22 cellular contexts compared by ENCODE assay signal in the genomic region with DNA sequence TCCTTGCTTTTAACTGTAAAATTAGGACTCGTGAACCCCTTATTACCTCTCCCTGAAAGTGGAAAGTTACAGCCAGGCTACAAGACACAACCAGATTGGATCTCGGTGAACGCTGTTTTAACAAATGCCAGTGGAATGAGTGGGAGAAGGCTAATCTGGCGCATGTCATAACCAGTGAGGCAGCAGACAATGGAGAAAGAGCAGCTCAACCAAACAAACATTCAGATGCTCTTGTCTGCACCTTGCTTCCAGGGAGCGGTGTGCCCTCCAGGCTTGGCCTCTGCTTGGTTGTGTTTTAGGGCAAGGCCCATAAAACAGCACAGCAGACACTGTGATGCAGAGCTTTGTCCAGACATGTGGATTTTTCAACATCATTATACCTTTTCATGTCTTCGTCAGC. TPM values are rescaled to one million over a fixed set of nuclear protein-coding genes. Genes with fewer than 3 reads are reported as not detected.
DNase-seq lines count a peak whose midpoint lies in the region; ATAC-seq and TF ChIP-seq lines count a peak whose summit lies in the region.
"Had no signal": no experiment of that assay in that cellular context is flagged by ENCODE, and none has a peak within 500 bp of the region (broad histone marks: within the 10 kb centered on the region; RNA-seq: fewer than 3 reads in every experiment).

No MANE protein-coding gene starts in this region.

- 93 to 94% methylated on average over 6 of the region's 6 CpGs for WGBS in upper lobe of left lung, 2 donors

- peak; percentile 47 for DNase-seq in BE2C
- peak; percentile 91 for DNase-seq in RWPE2 (ENCODE audit: low spot score)
- DNase-seq in epithelial cell of prostate (ENCODE audit: low read depth, low spot score): peak; percentile 99
- DNase-seq in myocyte (ENCODE audit: low read depth): peak; percentile 55
- DNase-seq in upper lobe of left lung: no peak
- DNase-seq in activated CD4-positive, alpha-beta T cell treated with anti-CD3 and anti-CD28 coated beads, Interleukin-2, amount 10 ng/mL, durations not matched to agents 24 days and 14 days: no peak
- no peak for DNase-seq in T-helper 17 cell
- DNase-seq: activated CD4-positive, CD25-positive, alpha-beta regulatory T cell treated with anti-CD3 and anti-CD28 coated beads, Interleukin-2, amount 50 U/mL, for 72 hours; activated T-cell treated with anti-CD3 and anti-CD28 coated beads, Interleukin-2, amount 50 U/mL, for 1 hour; adrenal gland; GM23248; lower lobe of right lung; MG63; NCI-H1417 treated with DMSO at 0.1 percent for 48 hours; NCI-H748 treated with DMSO at 0.1 percent for 48 hours; Right ventricle myocardium superior had no signal

- H3K4me3 Mint-ChIP-seq in activated CD4-positive, alpha-beta T cell treated with anti-CD3 and anti-CD28 coated beads, Interleukin-2, amount 10 ng/mL, durations not matched to agents 24 days and 14 days: no peak overlapping the region
- H3K4me3 Mint-ChIP-seq in T-helper 17 cell: no peak overlapping the region
- H3K4me3 Mint-ChIP-seq: B cell; dendritic cell treated with granulocyte-macrophage colony-stimulating factor and Interleukin-4, amounts not matched to agents 40 ng/mL and 50 ng/mL, for 4 days; IgD-negative memory B cell had no signal

- no peaks in the 10 kb centered on the region for H3K36me3 ChIP-seq in BE2C
- H3K36me3 ChIP-seq in RWPE2 (ENCODE audit: low read depth): no peaks in the 10 kb centered on the region
- no peaks in the 10 kb centered on the region for H3K36me3 ChIP-seq in upper lobe of left lung
- H3K36me3 ChIP-seq: adrenal gland, lower lobe of right lung, MG63, right atrium auricular region had no signal

- no peaks in the 10 kb centered on the region for H3K36me3 Mint-ChIP-seq in activated CD4-positive, alpha-beta T cell treated with anti-CD3 and anti-CD28 coated beads, Interleukin-2, amount 10 ng/mL, durations not matched to agents 24 days and 14 days (ENCODE audit: low read depth)
- H3K36me3 Mint-ChIP-seq in T-helper 17 cell (ENCODE audit: low read depth): peaks cover 2% of the 10 kb centered on the region
- H3K36me3 Mint-ChIP-seq: IgD-negative memory B cell had no signal

- H3K27ac Mint-ChIP-seq in activated CD4-positive, alpha-beta T cell treated with anti-CD3 and anti-CD28 coated beads, Interleukin-2, amount 10 ng/mL, durations not matched to agents 24 days and 14 days: no peak overlapping the region
- no peak overlapping the region for H3K27ac Mint-ChIP-seq in T-helper 17 cell
- H3K27ac Mint-ChIP-seq: B cell; dendritic cell treated with granulocyte-macrophage colony-stimulating factor and Interleukin-4, amounts not matched to agents 40 ng/mL and 50 ng/mL, for 4 days; IgD-negative memory B cell had no signal

- no peak for TF ChIP-seq EP300 in upper lobe of left lung (IDR thresholded peaks at IDR 0.05)

- peak; percentile 90 for ATAC-seq in RWPE2 (ENCODE audit: low read depth)
- ATAC-seq in upper lobe of left lung (ENCODE audit: low FRiP score in 2 of 2): no peak
- ATAC-seq in GM18519 (IDR thresholded peaks at IDR 0.05; ENCODE audit: low FRiP score, unreplicated experiment): no peak
- no peak for ATAC-seq in T-helper 17 cell
- ATAC-seq: lower lobe of right lung had no signal

- H3K4me1 ChIP-seq in BE2C (no peaks in the 10 kb centered on the region), RWPE2 (ENCODE audit: insufficient read depth, poor library complexity, severe bottlenecking) (peaks cover 30% of the 10 kb centered on the region), upper lobe of left lung (peaks cover 0 to 10% (median 5%) of the 10 kb centered on the region in 4 donors)
- H3K4me1 ChIP-seq: adrenal gland had no signal

- intact Hi-C loops in activated CD4-positive, alpha-beta T cell treated with anti-CD3 and anti-CD28 coated beads, Interleukin-2, amount 10 ng/mL, durations not matched to agents 24 days and 14 days (cut with micrococcal nuclease): no loop called here

- H3K9me3 Mint-ChIP-seq in activated CD4-positive, alpha-beta T cell treated with anti-CD3 and anti-CD28 coated beads, Interleukin-2, amount 10 ng/mL, durations not matched to agents 24 days and 14 days: no peaks in the 10 kb centered on the region

- H3K4me1 Mint-ChIP-seq in activated CD4-positive, alpha-beta T cell treated with anti-CD3 and anti-CD28 coated beads, Interleukin-2, amount 10 ng/mL, durations not matched to agents 24 days and 14 days: no peaks in the 10 kb centered on the region
- no peaks in the 10 kb centered on the region for H3K4me1 Mint-ChIP-seq in T-helper 17 cell
- H3K4me1 Mint-ChIP-seq: B cell, IgD-negative memory B cell had no signal

- H3K9me3 ChIP-seq in BE2C (no peaks in the 10 kb centered on the region), RWPE2 (ENCODE audit: severe bottlenecking) (no peaks in the 10 kb centered on the region), upper lobe of left lung (no peaks in the 10 kb centered on the region), T-helper 17 cell (ENCODE audit: control insufficient read depth, low read length, poor library complexity, severe bottlenecking) (no peaks in the 10 kb centered on the region)
- H3K9me3 ChIP-seq: adrenal gland, lower lobe of right lung, MG63, right atrium auricular region had no signal

- H3K27me3 ChIP-seq in BE2C: no peaks in the 10 kb centered on the region
- no peaks in the 10 kb centered on the region for H3K27me3 ChIP-seq in RWPE2 (ENCODE audit: insufficient read depth, poor library complexity, severe bottlenecking)
- H3K27me3 ChIP-seq in upper lobe of left lung: no peaks in the 10 kb centered on the region
- H3K27me3 ChIP-seq: adrenal gland, hepatocyte, MG63, right atrium auricular region had no signal

- TF ChIP-seq CTCF in BE2C (IDR thresholded peaks at IDR 0.05; ENCODE audit: low read depth, low read length) (no peak), RWPE2 (IDR thresholded peaks at IDR 0.05; ENCODE audit: poor library complexity, severe bottlenecking) (no peak), upper lobe of left lung (IDR thresholded peaks at IDR 0.05) (no peak)

- H3K27ac ChIP-seq in RWPE2 (ENCODE audit: poor library complexity, severe bottlenecking): peak overlapping the region; percentile 78
- H3K27ac ChIP-seq in epithelial cell of prostate: peak overlapping the region; percentile 86
- no peak overlapping the region for H3K27ac ChIP-seq in upper lobe of left lung
- H3K27ac ChIP-seq: adrenal gland, GM23248, hepatocyte, lower lobe of right lung, right atrium auricular region had no signal

- TF ChIP-seq POLR2A in upper lobe of left lung (IDR thresholded peaks at IDR 0.05): no peak

- no peak overlapping the region for H3K4me3 ChIP-seq in BE2C (ENCODE audit: low read depth, low read length)
- H3K4me3 ChIP-seq in RWPE2 (ENCODE audit: severe bottlenecking): no peak overlapping the region
- H3K4me3 ChIP-seq in upper lobe of left lung: no peak overlapping the region
- H3K4me3 ChIP-seq: adrenal gland, GM23248, hepatocyte, lower lobe of right lung, MG63, right atrium auricular region had no signal

- peaks cover 7% of the 10 kb centered on the region for H3K27me3 Mint-ChIP-seq in activated CD4-positive, alpha-beta T cell treated with anti-CD3 and anti-CD28 coated beads, Interleukin-2, amount 10 ng/mL, durations not matched to agents 24 days and 14 days
- H3K27me3 Mint-ChIP-seq in T-helper 17 cell: peaks cover 10% of the 10 kb centered on the region
- H3K27me3 Mint-ChIP-seq: B cell; dendritic cell treated with granulocyte-macrophage colony-stimulating factor and Interleukin-4, amounts not matched to agents 40 ng/mL and 50 ng/mL, for 4 days had no signal

RNA-seq across cellular contexts. Expression of a gene that starts 45.9 kb away (rescaled TPM):
- polyA plus RNA-seq in BE2C (2012; ENCODE audit: insufficient read depth, insufficient read length, low read depth): 143 TPM
- total RNA-seq in myocyte: 83.4 and 141 TPM in 2 replicates
- 181 TPM for polyA plus RNA-seq in myocyte (2012)
- total RNA-seq in upper lobe of left lung: 100 to 1,000 TPM in 2 of 6 donors, 10 to 100 TPM in 4; 68.8 to 309 (median 92.2) TPM
- 223 and 224 TPM in 2 replicates for total RNA-seq in activated CD4-positive, alpha-beta T cell treated with anti-CD3 and anti-CD28 coated beads, Interleukin-2, amount 10 ng/mL, durations not matched to agents 24 days and 14 days
- total RNA-seq in T-helper 17 cell: 10 to 100 TPM; 37.3 to 70.4 TPM

Comparison
In these comparisons a context has a peak if more than half of its experiments do, and no peak if none do; other contexts are left out.
1. DNase-seq: peak in BE2C (single experiment), RWPE2 (single experiment), epithelial cell of prostate (single experiment) and myocyte (single experiment); none in upper lobe of left lung (0 of 2), activated CD4-positive, alpha-beta T cell treated with anti-CD3 and anti-CD28 coated beads, Interleukin-2, amount 10 ng/mL, durations not matched to agents 24 days and 14 days (single experiment) and T-helper 17 cell (0 of 3).
2. H3K27ac ChIP-seq: peak in RWPE2 (single experiment) and epithelial cell of prostate (single experiment); none in upper lobe of left lung (0 of 4).